ENCODE assay signal across 1 cellular context in genomic region chr1:51330331-51331201, GRCh38.
TF ChIP-seq lines count a peak whose summit lies in the region.

Gene TTC39A, minus strand, starts transcription at chr1:51330562. Its CDS starts 85 bp downstream, at chr1:51330477.

TF ChIP-seq in GM12878, 131 proteins besides CTCF, POLR2A, EP300 and RAD21 (continued from another document):
- no peak for TF ChIP-seq NRF1 (conservative IDR thresholded peaks at IDR 0.05; ENCODE audit: low read depth, low read length)
- no peak for TF ChIP-seq ZBTB11 (CRISPR knock-in tag; IDR thresholded peaks at IDR 0.05)
- TF ChIP-seq BHLHE40 (IDR thresholded peaks at IDR 0.05; ENCODE audit: borderline replicate concordance in 1 of 2, low read depth in 2 of 2, low read length in 1 of 2): no peak
- no peak for TF ChIP-seq RCOR1 (conservative IDR thresholded peaks at IDR 0.05; ENCODE audit: low read depth, low read length)
- TF ChIP-seq POLR2AphosphoS5 (IDR thresholded peaks at IDR 0.05; ENCODE audit: low read length): no peak
- TF ChIP-seq, protein P1, sequence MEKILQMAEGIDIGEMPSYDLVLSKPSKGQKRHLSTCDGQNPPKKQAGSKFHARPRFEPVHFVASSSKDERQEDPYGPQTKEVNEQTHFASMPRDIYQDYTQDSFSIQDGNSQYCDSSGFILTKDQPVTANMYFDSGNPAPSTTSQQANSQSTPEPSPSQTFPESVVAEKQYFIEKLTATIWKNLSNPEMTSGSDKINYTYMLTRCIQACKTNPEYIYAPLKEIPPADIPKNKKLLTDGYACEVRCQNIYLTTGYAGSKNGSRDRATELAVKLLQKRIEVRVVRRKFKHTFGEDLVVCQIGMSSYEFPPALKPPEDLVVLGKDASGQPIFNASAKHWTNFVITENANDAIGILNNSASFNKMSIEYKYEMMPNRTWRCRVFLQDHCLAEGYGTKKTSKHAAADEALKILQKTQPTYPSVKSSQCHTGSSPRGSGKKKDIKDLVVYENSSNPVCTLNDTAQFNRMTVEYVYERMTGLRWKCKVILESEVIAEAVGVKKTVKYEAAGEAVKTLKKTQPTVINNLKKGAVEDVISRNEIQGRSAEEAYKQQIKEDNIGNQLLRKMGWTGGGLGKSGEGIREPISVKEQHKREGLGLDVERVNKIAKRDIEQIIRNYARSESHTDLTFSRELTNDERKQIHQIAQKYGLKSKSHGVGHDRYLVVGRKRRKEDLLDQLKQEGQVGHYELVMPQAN (conservative IDR thresholded peaks at IDR 0.05): no peak
- TF ChIP-seq, protein P2, sequence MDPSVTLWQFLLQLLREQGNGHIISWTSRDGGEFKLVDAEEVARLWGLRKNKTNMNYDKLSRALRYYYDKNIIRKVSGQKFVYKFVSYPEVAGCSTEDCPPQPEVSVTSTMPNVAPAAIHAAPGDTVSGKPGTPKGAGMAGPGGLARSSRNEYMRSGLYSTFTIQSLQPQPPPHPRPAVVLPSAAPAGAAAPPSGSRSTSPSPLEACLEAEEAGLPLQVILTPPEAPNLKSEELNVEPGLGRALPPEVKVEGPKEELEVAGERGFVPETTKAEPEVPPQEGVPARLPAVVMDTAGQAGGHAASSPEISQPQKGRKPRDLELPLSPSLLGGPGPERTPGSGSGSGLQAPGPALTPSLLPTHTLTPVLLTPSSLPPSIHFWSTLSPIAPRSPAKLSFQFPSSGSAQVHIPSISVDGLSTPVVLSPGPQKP (IDR thresholded peaks at IDR 0.05; ENCODE audit: low read depth, low read length): no peak
- TF ChIP-seq RELB (IDR thresholded peaks at IDR 0.05; ENCODE audit: low read depth): no peak
- no peak for TF ChIP-seq BCL11A (IDR thresholded peaks at IDR 0.05; ENCODE audit: low read depth, low read length)
- TF ChIP-seq CBX3 (IDR thresholded peaks at IDR 0.05; ENCODE audit: borderline replicate concordance, low read depth): no peak
